In genomic region chr1:234725177-234726132, GRCh38 we compare ENCODE assay signal across 8 cellular contexts.
DNase-seq lines count a peak whose midpoint lies in the region; ATAC-seq and TF ChIP-seq lines count a peak whose summit lies in the region.

No MANE protein-coding gene starts in this region.

- no peaks in the 10 kb centered on the region for H3K9me3 ChIP-seq in esophagus squamous epithelium

- DNase-seq in C1 segment of cervical spinal cord (lab: John Stamatoyannopoulos, UW) (peak in 8 of 14 donors; percentile 13 to 75 (median 63)), NCI-H1105 treated with DMSO at 0.1 percent for 48 hours (lab: John Stamatoyannopoulos, UW) (peak; percentile 58), activated T-cell treated with anti-CD3 and anti-CD28 coated beads for 4 hours (peak; percentile 29), esophagus squamous epithelium (lab: John Stamatoyannopoulos, UW) (no peak), pons (ENCODE audit: low spot score) (peak; percentile 74)

- peak overlapping the region in 2 of 4 donors; percentile 20 to 51 for H3K4me3 ChIP-seq in esophagus squamous epithelium

- WGBS in esophagus squamous epithelium, 2 donors: 38 to 54% methylated on average over 8 to 11 of the region's 12 CpGs

- H3K27ac ChIP-seq in esophagus squamous epithelium: peak overlapping the region; percentile 94 to 98 (median 96)

- intact Hi-C loops in esophagus squamous epithelium (cut with DNase I): loop anchor here (10.0 kb wide), 2 partner anchors 249 to 359 kb away; no protein-coding TSS in a partner anchor

- no peak for ATAC-seq in GM18520 (IDR thresholded peaks at IDR 0.05; ENCODE audit: unreplicated experiment)
- no peak for ATAC-seq in HG03460 (IDR thresholded peaks at IDR 0.05; ENCODE audit: unreplicated experiment)
- ATAC-seq in HG03378 (IDR thresholded peaks at IDR 0.05; ENCODE audit: unreplicated experiment): no peak

- no peak for TF ChIP-seq CTCF in esophagus squamous epithelium (IDR thresholded peaks at IDR 0.05)

- H3K36me3 ChIP-seq in esophagus squamous epithelium: no peaks in the 10 kb centered on the region

- no peaks in the 10 kb centered on the region for H3K27me3 ChIP-seq in esophagus squamous epithelium

- no peak for TF ChIP-seq POLR2A in esophagus squamous epithelium (IDR thresholded peaks at IDR 0.05)

- peaks cover 65 to 87% (median 70%) of the 10 kb centered on the region in 3 donors for H3K4me1 ChIP-seq in esophagus squamous epithelium
